9 cellular contexts compared by ENCODE assay signal in genomic region chr11:116840224-116840745, GRCh38. TPM values are rescaled to one million over a fixed set of nuclear protein-coding genes. Genes with fewer than 3 reads are reported as not detected.
A peak's percentile ranks its signal among the peaks of the same experiment; 100 is the strongest.
DNase-seq lines count a peak whose midpoint lies in the region; ATAC-seq and TF ChIP-seq lines count a peak whose summit lies in the region.
"Had no signal": no experiment of that assay in that cellular context is flagged by ENCODE, and none has a peak within 500 bp of the region (broad histone marks: within the 10 kb centered on the region; RNA-seq: fewer than 3 reads in every experiment).

No MANE protein-coding gene starts in this region.

- BruUV-seq in MCF 10A (replicated peaks; lab: Mats Ljungman, UMichigan), result no TSS peak
- BruUV-seq in mammary epithelial cell (replicated peaks; lab: Mats Ljungman, UMichigan), result no TSS peak

- intact Hi-C loops in MCF 10A (cut with micrococcal nuclease) (no loop called here), mammary epithelial cell (cut with micrococcal nuclease) (no loop called here)

- no peaks in the 10 kb centered on the region for H3K79me2 ChIP-seq in mammary epithelial cell (ENCODE audit: insufficient read depth, low read length)

- H3K9ac ChIP-seq in mammary epithelial cell (ENCODE audit: insufficient read depth, low read length), result no peak overlapping the region

- peaks cover 4% of the 10 kb centered on the region for H3K36me3 ChIP-seq in mammary epithelial cell (ENCODE audit: insufficient read depth, low read length)

- H3K4me1 Mint-ChIP-seq in MCF 10A (ENCODE audit: insufficient read depth, unreplicated experiment), result no peaks in the 10 kb centered on the region

- H3K4me3 Mint-ChIP-seq in MCF 10A (ENCODE audit: unreplicated experiment), result no peak overlapping the region

- no peak overlapping the region for H3K4me2 ChIP-seq in mammary epithelial cell (ENCODE audit: insufficient read depth, low read depth, low read length)

- H3K4me1 ChIP-seq in mammary epithelial cell (ENCODE audit: insufficient read depth, low read length), result peaks cover 7% of the 10 kb centered on the region

- WGBS in mammary epithelial cell (ENCODE audit: low coverage, missing lambda C conversion rate), result 96% methylated on average over 6 of the region's 6 CpGs

- no peak overlapping the region for H3K27ac ChIP-seq in mammary epithelial cell (ENCODE audit: insufficient read depth, low read depth, low read length)

- TF ChIP-seq CTCF in MCF 10A (IDR thresholded peaks at IDR 0.05; ENCODE audit: unreplicated experiment), result no peak
- TF ChIP-seq CTCF in mammary epithelial cell (conservative IDR thresholded peaks at IDR 0.05 in 1 of 2, IDR thresholded peaks at IDR 0.05 in 1 of 2; ENCODE audit: extremely low read depth in 1 of 2, insufficient read depth in 1 of 2, low read depth in 1 of 2, low read length in 2 of 2), result peak in 1 of 2 donors; percentile 9
- TF ChIP-seq CTCF in fibroblast of mammary gland (conservative IDR thresholded peaks at IDR 0.05; ENCODE audit: control insufficient read depth, insufficient read depth, low read depth, low read length), result peak; percentile 25

- no peak overlapping the region for H2AFZ ChIP-seq in mammary epithelial cell (ENCODE audit: low read depth, low read length)

- H3K4me3 ChIP-seq in mammary epithelial cell (replicated peaks in 1 of 3; ENCODE audit: insufficient read depth in 1 of 3, low read depth in 2 of 3, low read length in 3 of 3) (no peak overlapping the region), fibroblast of mammary gland (ENCODE audit: control insufficient read depth, low read depth, low read length) (no peak overlapping the region)

- ATAC-seq in HG03469 (IDR thresholded peaks at IDR 0.05; ENCODE audit: unreplicated experiment), result no peak
- no peak for ATAC-seq in GM21723 (IDR thresholded peaks at IDR 0.05; ENCODE audit: unreplicated experiment)

- no peaks in the 10 kb centered on the region for H3K9me3 Mint-ChIP-seq in MCF 10A (ENCODE audit: unreplicated experiment)

- POLR2A ChIA-PET in MCF 10A (lab: Yijun Ruan, JAX), result no interaction called here

- CTCF ChIA-PET in MCF 10A (lab: Yijun Ruan, JAX), result interaction anchor here (1.2 to 1.5 kb wide), 2 partner anchors 40 to 50 kb away, joined by 3 to 4 read pairs; no protein-coding TSS in a partner anchor
- CTCF ChIA-PET in mammary epithelial cell (lab: Charles Lee; ENCODE audit: low non-redundant PET), result no interaction called here

- H3K9me3 ChIP-seq in mammary epithelial cell (replicated peaks; ENCODE audit: insufficient read depth, low read length), result no peaks in the 10 kb centered on the region

- H3K36me3 Mint-ChIP-seq in MCF 10A (ENCODE audit: insufficient read depth, unreplicated experiment), result peaks cover 19% of the 10 kb centered on the region

- H3K27me3 ChIP-seq in mammary epithelial cell (ENCODE audit: insufficient read depth, low read length), result no peaks in the 10 kb centered on the region

- DNase-seq in MCF 10A (ENCODE audit: unreplicated experiment) (peak; percentile 18), mammary epithelial cell (no peak), MV-4-11 (lab: John Stamatoyannopoulos, UW) (peak; percentile 15), fibroblast of mammary gland (ENCODE audit: low read depth) (peak; percentile 29), superior temporal gyrus (ENCODE audit: extremely low spot score) (peak; percentile 50), NCI-H510A treated with DMSO at 0.1 percent for 48 hours (lab: John Stamatoyannopoulos, UW) (no peak)
- DNase-seq: NCI-H2081 had no signal

- no peaks in the 10 kb centered on the region for H3K27me3 Mint-ChIP-seq in MCF 10A (ENCODE audit: insufficient read depth, unreplicated experiment)

- dilution Hi-C loops in mammary epithelial cell (cut with HindIII; ENCODE audit: low sequenced_read_pairs), result no loop called here

- H4K20me1 ChIP-seq in mammary epithelial cell (ENCODE audit: insufficient read depth, low read length), result no peaks in the 10 kb centered on the region

- H3K27ac Mint-ChIP-seq in MCF 10A (ENCODE audit: low read depth, unreplicated experiment), result no peak overlapping the region

- in situ Hi-C loops in mammary epithelial cell (cut with MboI; ENCODE audit: low sequenced_read_pairs in 2 of 2), result no loop called here

RNA-seq across cellular contexts. Expression of gene APOA1, which starts 2.9 kb away (rescaled TPM):
- total RNA-seq in MCF 10A (2022) (not detected in 2 replicates), mammary epithelial cell (not detected)
- polyA plus RNA-seq in mammary epithelial cell, result 0.06 TPM
- polyA minus RNA-seq in mammary epithelial cell, result not detected

RNA-seq across cellular contexts. Expression of gene APOC3, which starts 10.6 kb away (rescaled TPM):
- not detected in 2 replicates for total RNA-seq in MCF 10A (2022)
- not detected for total RNA-seq in mammary epithelial cell
- not detected for polyA plus RNA-seq in mammary epithelial cell
- not detected for polyA minus RNA-seq in mammary epithelial cell

RNA-seq across cellular contexts. Expression of gene APOA4, which starts 17.2 kb away (rescaled TPM):
- total RNA-seq in MCF 10A (2022) (not detected in 2 replicates), mammary epithelial cell (not detected)
- not detected for polyA plus RNA-seq in mammary epithelial cell
- polyA minus RNA-seq in mammary epithelial cell, result not detected

RNA-seq across cellular contexts. Expression of gene APOA5, which starts 48.6 kb away (rescaled TPM):
- total RNA-seq in MCF 10A (2022), result not detected in 2 replicates
- total RNA-seq in mammary epithelial cell, result not detected
- not detected for polyA plus RNA-seq in mammary epithelial cell
- polyA minus RNA-seq in mammary epithelial cell, result not detected

RNA-seq across cellular contexts. Expression of gene ZPR1, which starts 52.5 kb away (rescaled TPM):
- total RNA-seq in MCF 10A (2022) (82.5 and 105 TPM in 2 replicates), mammary epithelial cell (10 to 100 TPM; 35.7 to 67.9 TPM)
- polyA plus RNA-seq in mammary epithelial cell, result 57.6 TPM
- 43.6 TPM for polyA minus RNA-seq in mammary epithelial cell

Comparison
In these comparisons a context has a peak if more than half of its experiments do, and no peak if none do; other contexts are left out.
1. DNase-seq: peak in MCF 10A (single experiment), MV-4-11 (single experiment), fibroblast of mammary gland (single experiment) and superior temporal gyrus (single experiment); none in mammary epithelial cell (single experiment) and NCI-H510A treated with DMSO at 0.1 percent for 48 hours (single experiment).